ENCODE assay signal across 11 cellular contexts in the genomic region with DNA sequence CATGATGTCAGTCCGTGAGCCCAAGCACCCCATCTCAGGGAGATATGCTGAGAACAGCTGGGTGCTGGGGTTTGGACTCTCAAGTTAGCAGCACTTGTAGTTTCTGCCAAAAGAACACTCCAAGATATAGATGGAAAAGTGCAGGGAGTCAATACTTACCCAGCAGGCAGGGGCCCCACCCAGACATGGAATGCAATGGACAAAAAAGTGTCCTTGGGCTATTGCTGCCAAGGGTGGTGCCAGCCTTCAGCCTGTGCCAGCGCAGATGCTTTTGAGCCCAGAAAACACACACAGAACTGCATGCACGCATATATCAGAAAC. TPM values are rescaled to one million over a fixed set of nuclear protein-coding genes. Genes with fewer than 3 reads are reported as not detected.
A peak's percentile ranks its signal among the peaks of the same experiment; 100 is the strongest.
DNase-seq lines count a peak whose midpoint lies in the region; ATAC-seq and TF ChIP-seq lines count a peak whose summit lies in the region.
"Had no signal": no experiment of that assay in that cellular context is flagged by ENCODE, and none has a peak within 500 bp of the region (broad histone marks: within the 10 kb centered on the region; RNA-seq: fewer than 3 reads in every experiment).

No MANE protein-coding gene starts in this region.

- H2AFZ ChIP-seq in osteoblast (ENCODE audit: low read length) = no peak overlapping the region

- H3K4me2 ChIP-seq in osteoblast (ENCODE audit: insufficient read depth, low read length) = no peak overlapping the region

- CTCF ChIA-PET in RWPE1 (lab: Yijun Ruan, JAX) = interaction anchor here (1.1 to 1.5 kb wide), 2 partner anchors 22 to 132 kb away, joined by 3 to 6 read pairs; no protein-coding TSS in a partner anchor

- peak; percentile 35 for DNase-seq in A172 (ENCODE audit: low spot score)
- peak; percentile 34 for DNase-seq in RWPE1 (ENCODE audit: low spot score)
- DNase-seq in fibroblast of villous mesenchyme (ENCODE audit: low read depth) = no peak
- DNase-seq in osteoblast (ENCODE audit: insufficient read length, low spot score, missing footprints) = peak; percentile 52
- DNase-seq in NCI-H510A (lab: John Stamatoyannopoulos, UW) = no peak
- DNase-seq: activated T-cell treated with anti-CD3 and anti-CD28 coated beads, Interleukin-2, amount 50 U/mL, for 4 hours; H9; NCI-H1436 treated with DMSO at 0.1 percent for 48 hours had no signal

- H3K4me3 ChIP-seq in fibroblast of villous mesenchyme (ENCODE audit: low read depth, low read length) (peak overlapping the region; percentile 0), osteoblast (ENCODE audit: insufficient read depth, low read length) (no peak overlapping the region)

- H3K27ac ChIP-seq in RWPE1 (peak overlapping the region; percentile 97), osteoblast (ENCODE audit: low read depth, low read length) (no peak overlapping the region)

- no peaks in the 10 kb centered on the region for H3K27me3 ChIP-seq in osteoblast (ENCODE audit: insufficient read depth, low read length)

- no peaks in the 10 kb centered on the region for H3K79me2 ChIP-seq in osteoblast (ENCODE audit: insufficient read depth, low read length)

- H3K36me3 ChIP-seq in osteoblast (ENCODE audit: insufficient read depth, low read length) = no peaks in the 10 kb centered on the region

- POLR2A ChIA-PET in RWPE1 (lab: Yijun Ruan, JAX; ENCODE audit: low non-redundant PET) = interaction anchor here (0.7 to 0.8 kb wide), 2 partner anchors 11 to 37 kb away, joined by 3 to 4 read pairs; no protein-coding TSS in a partner anchor

- H3K4me1 ChIP-seq in osteoblast (ENCODE audit: insufficient read depth, low read length) = peaks cover 52% of the 10 kb centered on the region

- no peaks in the 10 kb centered on the region for H3K9me3 ChIP-seq in osteoblast (ENCODE audit: low read depth, low read length)

- ATAC-seq in HG02678 (IDR thresholded peaks at IDR 0.05; ENCODE audit: unreplicated experiment) (no peak), HG03565 (IDR thresholded peaks at IDR 0.05; ENCODE audit: unreplicated experiment) (no peak), HG03097 (IDR thresholded peaks at IDR 0.05; ENCODE audit: low FRiP score, unreplicated experiment) (no peak)
- ATAC-seq: activated T-cell treated with anti-CD3 and anti-CD28 coated beads, Interleukin-2, amount 50 U/mL, for 4 hours had no signal

- H4K20me1 ChIP-seq in osteoblast (ENCODE audit: insufficient read depth, low read length) = no peaks in the 10 kb centered on the region

- TF ChIP-seq CTCF in RWPE1 (conservative IDR thresholded peaks at IDR 0.05; ENCODE audit: low read depth) (no peak), fibroblast of villous mesenchyme (IDR thresholded peaks at IDR 0.05; ENCODE audit: insufficient read depth, low read depth, low read length) (no peak), osteoblast (IDR thresholded peaks at IDR 0.05; ENCODE audit: extremely low read depth, low read depth, low read length) (no peak)

RNA-seq across cellular contexts. Expression of a gene that starts 17.0 kb away (rescaled TPM):
- 20.8 and 24.7 TPM in 2 replicates for total RNA-seq in A172 (2014; rRNA removed; shearing (Covaris generic))
- total RNA-seq in fibroblast of villous mesenchyme (40.2 and 44.1 TPM in 2 replicates), osteoblast (19.4 and 26.4 TPM in 2 replicates)

RNA-seq across cellular contexts. Expression of a gene that starts 52.5 kb away (rescaled TPM):
- 9.9 and 13.5 TPM in 2 replicates for total RNA-seq in A172 (2014; rRNA removed; shearing (Covaris generic))
- 11.3 and 23.7 TPM in 2 replicates for total RNA-seq in fibroblast of villous mesenchyme
- total RNA-seq in osteoblast = 15.9 and 16.6 TPM in 2 replicates

Comparison
In these comparisons a context has a peak if more than half of its experiments do, and no peak if none do; other contexts are left out.
1. DNase-seq: peak in A172 (single experiment), RWPE1 (single experiment) and osteoblast (single experiment); none in fibroblast of villous mesenchyme (single experiment) and NCI-H510A (single experiment).